10 cellular contexts compared by ENCODE assay signal in the genomic region with DNA sequence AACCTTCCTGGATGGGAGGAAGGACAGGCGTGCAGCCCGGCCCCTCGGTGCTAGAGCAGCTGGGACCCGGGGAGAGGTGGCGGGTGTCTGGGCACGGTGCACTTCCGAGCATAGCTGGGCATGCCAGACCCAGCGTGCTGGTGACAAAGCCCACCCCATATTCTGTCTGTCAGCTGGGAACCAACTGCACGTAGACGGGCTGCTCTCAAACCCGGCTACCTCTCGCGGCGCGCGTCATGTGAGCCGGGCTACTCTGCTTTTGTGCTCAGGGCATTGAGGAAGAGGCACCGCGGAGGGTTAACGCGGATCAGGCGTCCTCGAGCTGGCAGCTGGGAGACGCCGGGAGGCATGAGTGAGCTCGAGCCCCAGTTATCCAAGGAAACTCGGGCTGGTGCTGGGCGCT.
DNase-seq lines count a peak whose midpoint lies in the region; ATAC-seq and TF ChIP-seq lines count a peak whose summit lies in the region.
"Had no signal": no experiment of that assay in that cellular context is flagged by ENCODE, and none has a peak within 500 bp of the region (broad histone marks: within the 10 kb centered on the region; RNA-seq: fewer than 3 reads in every experiment).

No MANE protein-coding gene starts in this region.

- H3K4me2 ChIP-seq in GM23338 (no peak overlapping the region), osteoblast (ENCODE audit: insufficient read depth, low read length) (no peak overlapping the region)

- no peak overlapping the region for H3K27ac Mint-ChIP-seq in GM23338

- H3K36me3 Mint-ChIP-seq in GM23338 (ENCODE audit: low read depth), result no peaks in the 10 kb centered on the region; the same call in 1 of the 3 replicates

- peak overlapping the region; percentile 27; the same call in 1 of the 3 replicates for H3K4me3 Mint-ChIP-seq in GM23338

- H4K20me1 ChIP-seq in GM23338 (replicated peaks; ENCODE audit: insufficient read depth) (no peaks in the 10 kb centered on the region; the same call in 1 of the 2 replicates), osteoblast (ENCODE audit: insufficient read depth, low read length) (no peaks in the 10 kb centered on the region)

- TF ChIP-seq CTCF in GM23338 (conservative IDR thresholded peaks at IDR 0.05; ENCODE audit: low read depth in 2 of 2) (no peak), fibroblast of villous mesenchyme (IDR thresholded peaks at IDR 0.05; ENCODE audit: insufficient read depth, low read depth, low read length) (no peak), osteoblast (IDR thresholded peaks at IDR 0.05; ENCODE audit: extremely low read depth, low read depth, low read length) (no peak)

- H3K27ac ChIP-seq in GM23338 (ENCODE audit: low read depth) (0 out of 2 replicates have a peak overlapping the region, but pooled peaks have one; percentile 32), osteoblast (ENCODE audit: low read depth, low read length) (no peak overlapping the region)

- DNase-seq in GM23338 (ENCODE audit: low spot score) (peak; percentile 62), NCI-H524 (lab: John Stamatoyannopoulos, UW) (peak; percentile 31 to 70), fibroblast of villous mesenchyme (ENCODE audit: low read depth) (peak; percentile 4), osteoblast (ENCODE audit: insufficient read length, low spot score, missing footprints) (peak; percentile 91), left lobe of liver (ENCODE audit: low spot score) (no peak), middle frontal gyrus (ENCODE audit: extremely low spot score, low spot score) (no peak)
- no peak for DNase-seq in stimulated activated naive CD4-positive, alpha-beta T cell (lab: John Stamatoyannopoulos, UW)
- DNase-seq: KBM-7; stimulated activated CD4-positive, alpha-beta T cell treated with anti-CD3 and anti-CD28 coated beads, Interleukin-4, amount 100 ng/mL, for 24 hours had no signal

- no peaks in the 10 kb centered on the region for H3K9me3 ChIP-seq in osteoblast (ENCODE audit: low read depth, low read length)

- no peaks in the 10 kb centered on the region for H3K9me2 ChIP-seq in GM23338 (ENCODE audit: insufficient read depth)

- no peaks in the 10 kb centered on the region for H3K79me2 ChIP-seq in GM23338 (replicated peaks; ENCODE audit: insufficient read depth)
- H3K79me2 ChIP-seq in osteoblast (ENCODE audit: insufficient read depth, low read length), result no peaks in the 10 kb centered on the region

- ATAC-seq in GM23338, result peak; percentile 82
- no peak for ATAC-seq in left lobe of liver
- ATAC-seq in GM18520 (IDR thresholded peaks at IDR 0.05; ENCODE audit: unreplicated experiment), result no peak

- H3K9me3 Mint-ChIP-seq in GM23338, result no peaks in the 10 kb centered on the region; the same call in 2 of the 3 replicates

- no peak overlapping the region for H3K4me3 ChIP-seq in GM23338
- H3K4me3 ChIP-seq in fibroblast of villous mesenchyme (ENCODE audit: low read depth, low read length), result no peak overlapping the region
- no peak overlapping the region for H3K4me3 ChIP-seq in osteoblast (ENCODE audit: insufficient read depth, low read length)

- 0 out of 2 replicates have a peak, but pooled peaks cover 5% of the 10 kb centered on the region for H3K4me1 ChIP-seq in GM23338 (ENCODE audit: insufficient read depth)
- H3K4me1 ChIP-seq in osteoblast (ENCODE audit: insufficient read depth, low read length), result no peaks in the 10 kb centered on the region

- H3K27me3 Mint-ChIP-seq in GM23338 (ENCODE audit: insufficient read depth, low read depth, poor library complexity), result peaks cover 21% of the 10 kb centered on the region

- no peak overlapping the region for H2AFZ ChIP-seq in GM23338
- no peak overlapping the region for H2AFZ ChIP-seq in osteoblast (ENCODE audit: low read length)

- H3K27me3 ChIP-seq in GM23338 (ENCODE audit: insufficient read depth) (no peaks in the 10 kb centered on the region), osteoblast (ENCODE audit: insufficient read depth, low read length) (peaks cover 45% of the 10 kb centered on the region)

- no peaks in the 10 kb centered on the region for H3K36me3 ChIP-seq in GM23338 (ENCODE audit: insufficient read depth)
- H3K36me3 ChIP-seq in osteoblast (ENCODE audit: insufficient read depth, low read length), result no peaks in the 10 kb centered on the region

- H3F3A ChIP-seq in GM23338 (replicated peaks; ENCODE audit: low read depth), result no peaks in the 10 kb centered on the region

- peaks cover 51% of the 10 kb centered on the region for H3K4me1 Mint-ChIP-seq in GM23338

TF ChIP-seq in GM23338, 12 proteins besides CTCF, POLR2A, EP300 and RAD21:
- TF ChIP-seq ZNF114 (CRISPR knock-in tag; IDR thresholded peaks at IDR 0.05), result no peak
- no peak for TF ChIP-seq POLR2AphosphoS5 (IDR thresholded peaks at IDR 0.05; ENCODE audit: low read depth)
- TF ChIP-seq NANOG (IDR thresholded peaks at IDR 0.05; ENCODE audit: borderline replicate concordance), result no peak
- TF ChIP-seq JUNB (IDR thresholded peaks at IDR 0.05; ENCODE audit: unreplicated experiment), result no peak
- TF ChIP-seq EZH2 (IDR thresholded peaks at IDR 0.05; ENCODE audit: low read depth, unreplicated experiment), result no peak
- TF ChIP-seq EZH2phosphoT487 (IDR thresholded peaks at IDR 0.05; ENCODE audit: unreplicated experiment), result no peak
- TF ChIP-seq, protein P1, sequence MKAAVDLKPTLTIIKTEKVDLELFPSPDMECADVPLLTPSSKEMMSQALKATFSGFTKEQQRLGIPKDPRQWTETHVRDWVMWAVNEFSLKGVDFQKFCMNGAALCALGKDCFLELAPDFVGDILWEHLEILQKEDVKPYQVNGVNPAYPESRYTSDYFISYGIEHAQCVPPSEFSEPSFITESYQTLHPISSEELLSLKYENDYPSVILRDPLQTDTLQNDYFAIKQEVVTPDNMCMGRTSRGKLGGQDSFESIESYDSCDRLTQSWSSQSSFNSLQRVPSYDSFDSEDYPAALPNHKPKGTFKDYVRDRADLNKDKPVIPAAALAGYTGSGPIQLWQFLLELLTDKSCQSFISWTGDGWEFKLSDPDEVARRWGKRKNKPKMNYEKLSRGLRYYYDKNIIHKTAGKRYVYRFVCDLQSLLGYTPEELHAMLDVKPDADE (IDR thresholded peaks at IDR 0.05), result no peak

Comparison
In these comparisons a context has a peak if more than half of its experiments do, and no peak if none do; other contexts are left out.
1. DNase-seq: peak in GM23338 (single experiment), NCI-H524 (2 of 2), fibroblast of villous mesenchyme (single experiment) and osteoblast (single experiment); none in left lobe of liver (single experiment), middle frontal gyrus (single experiment) and stimulated activated naive CD4-positive, alpha-beta T cell (0 of 6).